ENCODE assay signal across 23 cellular contexts in genomic region chr3:57184516-57184915, GRCh38. TPM values are rescaled to one million over a fixed set of nuclear protein-coding genes. Genes with fewer than 3 reads are reported as not detected.
DNase-seq lines count a peak whose midpoint lies in the region; ATAC-seq, FAIRE-seq and TF ChIP-seq lines count a peak whose summit lies in the region.
"Had no signal": no experiment of that assay in that cellular context is flagged by ENCODE, and none has a peak within 500 bp of the region (broad histone marks: within the 10 kb centered on the region; RNA-seq: fewer than 3 reads in every experiment).

No MANE protein-coding gene starts in this region.

- H4K20me1 ChIP-seq in OCI-LY7 (ENCODE audit: insufficient read depth, low read length) (no peaks in the 10 kb centered on the region), endothelial cell of umbilical vein (replicated peaks; ENCODE audit: control insufficient read depth, extremely low read depth, insufficient read depth, low read length) (no peaks in the 10 kb centered on the region)
- H4K20me1 ChIP-seq: BLaER1 had no signal

- intact Hi-C loops in OCI-LY7 (cut with micrococcal nuclease; ENCODE audit: unreplicated experiment) (no loop called here), endothelial cell of umbilical vein (cut with micrococcal nuclease) (no loop called here)

- H3K79me2 ChIP-seq in OCI-LY7 (ENCODE audit: insufficient read depth, low read depth, low read length) (no peaks in the 10 kb centered on the region), endothelial cell of umbilical vein (ENCODE audit: control insufficient read depth, insufficient read depth, low read length) (no peaks in the 10 kb centered on the region)

- no peak for TF ChIP-seq POLR2A in endothelial cell of umbilical vein (IDR thresholded peaks at IDR 0.05; ENCODE audit: low read depth, low read length)

- peak overlapping the region; percentile 79 for H2AFZ ChIP-seq in OCI-LY7 (ENCODE audit: low read length)
- H2AFZ ChIP-seq in endothelial cell of umbilical vein (ENCODE audit: low read depth, low read length): peak overlapping the region; percentile 59

- POLR2A ChIA-PET in OCI-LY7 (lab: Charles Lee): interaction anchor here (0.6 to 2.3 kb wide), 10 partner anchors 12 to 395 kb away, joined by 3 to 13 read pairs (median 3); no protein-coding TSS in a partner anchor
- POLR2A ChIA-PET in endothelial cell of umbilical vein (lab: Charles Lee): no interaction called here

- H3K9me2 ChIP-seq in OCI-LY7 (ENCODE audit: insufficient read depth, low read length): no peaks in the 10 kb centered on the region

- peaks cover 30% of the 10 kb centered on the region for H3K4me1 ChIP-seq in OCI-LY7 (ENCODE audit: insufficient read depth, low read length, poor library complexity, severe bottlenecking)
- H3K4me1 ChIP-seq in endothelial cell of umbilical vein (ENCODE audit: control insufficient read depth, extremely low read depth, insufficient read depth, low read length): no peaks in the 10 kb centered on the region
- H3K4me1 ChIP-seq: A549, BLaER1, upper lobe of left lung had no signal

- H3K27ac ChIP-seq in OCI-LY7 (ENCODE audit: low read depth, low read length, poor library complexity, severe bottlenecking): no peak overlapping the region
- no peak overlapping the region for H3K27ac ChIP-seq in endothelial cell of umbilical vein (ENCODE audit: insufficient read depth, low read depth, low read length)
- H3K27ac ChIP-seq: A549, BLaER1, coronary artery, RWPE1, skin epidermis, upper lobe of left lung had no signal

- H3K36me3 ChIP-seq in OCI-LY7 (ENCODE audit: insufficient read depth, low read length): no peaks in the 10 kb centered on the region
- H3K36me3 ChIP-seq in endothelial cell of umbilical vein (ENCODE audit: control insufficient read depth in 2 of 2, extremely low read depth in 1 of 2, insufficient read depth in 2 of 2, low read length in 2 of 2): no peaks in the 10 kb centered on the region
- H3K36me3 ChIP-seq: BLaER1, upper lobe of left lung had no signal

- no peaks in the 10 kb centered on the region for H3K9me3 Mint-ChIP-seq in neural crest cell
- H3K9me3 Mint-ChIP-seq: activated T-helper 1 cell treated with anti-CD3 and anti-CD28 coated beads, Interleukin-12 subunit alpha, Interleukin-12 subunit beta, Interleukin-2, Interleukin-4 antibody, amounts not matched to agents 30 ng/mL and 10 ng/mL and 1 ng/mL, durations not matched to agents 14 hours and 24 hours and 36 hours had no signal

- CTCF ChIA-PET in OCI-LY7 (lab: Charles Lee; ENCODE audit: unreplicated experiment) (interaction anchor here (1.2 kb wide), 1 partner anchor 206 kb away, joined by 3 read pairs; no protein-coding TSS in a partner anchor), endothelial cell of umbilical vein (lab: Charles Lee) (interaction anchor here (0.9 to 1.2 kb wide), 2 partner anchors 13 to 53 kb away, joined by 3 to 4 read pairs; no protein-coding TSS in a partner anchor)

- ATAC-seq in GM19397 (IDR thresholded peaks at IDR 0.05; ENCODE audit: unreplicated experiment) (no peak), HG03159 (IDR thresholded peaks at IDR 0.05; ENCODE audit: unreplicated experiment) (no peak)
- ATAC-seq: A549; activated CD8-positive, alpha-beta memory T cell treated with anti-CD3 and anti-CD28 coated beads, Interleukin-2, amount 10 ng/mL, durations not matched to agents 7 days and 5 days had no signal

- peaks cover 12% of the 10 kb centered on the region for H3K4me1 Mint-ChIP-seq in neural crest cell
- H3K4me1 Mint-ChIP-seq: activated CD8-positive, alpha-beta memory T cell treated with anti-CD3 and anti-CD28 coated beads, Interleukin-2, amount 10 ng/mL, durations not matched to agents 7 days and 5 days had no signal

- TF ChIP-seq CTCF in D721Med (IDR thresholded peaks at IDR 0.05; ENCODE audit: insufficient read depth, missing control alignments) (no peak), OCI-LY7 (conservative IDR thresholded peaks at IDR 0.05; ENCODE audit: low read length) (no peak), endothelial cell of umbilical vein (IDR thresholded peaks at IDR 0.05; ENCODE audit: extremely low read depth in 1 of 2, insufficient read depth in 1 of 2, low read depth in 1 of 2, low read length in 2 of 2) (no peak), neural crest cell (conservative IDR thresholded peaks at IDR 0.05) (no peak)

- peak overlapping the region; percentile 30 for H3K4me3 ChIP-seq in OCI-LY7 (ENCODE audit: low read depth, low read length, poor library complexity, severe bottlenecking)
- no peak overlapping the region for H3K4me3 ChIP-seq in endothelial cell of umbilical vein (replicated peaks in 1 of 3; ENCODE audit: insufficient read depth in 1 of 3, low read depth in 1 of 3, low read length in 3 of 3)
- H3K4me3 ChIP-seq: A549, BLaER1, coronary artery, skin epidermis, upper lobe of left lung had no signal

- peak overlapping the region; percentile 8 for H3K27ac Mint-ChIP-seq in neural crest cell (ENCODE audit: unreplicated experiment)
- H3K27ac Mint-ChIP-seq: activated CD8-positive, alpha-beta memory T cell treated with anti-CD3 and anti-CD28 coated beads, Interleukin-2, amount 10 ng/mL, durations not matched to agents 7 days and 5 days; activated T-helper 1 cell treated with anti-CD3 and anti-CD28 coated beads, Interleukin-12 subunit alpha, Interleukin-12 subunit beta, Interleukin-2, Interleukin-4 antibody, amounts not matched to agents 30 ng/mL and 10 ng/mL and 1 ng/mL, durations not matched to agents 14 hours and 24 hours and 36 hours had no signal

- no peaks in the 10 kb centered on the region for H3K36me3 Mint-ChIP-seq in neural crest cell (ENCODE audit: low read depth)
- H3K36me3 Mint-ChIP-seq: activated CD8-positive, alpha-beta memory T cell treated with anti-CD3 and anti-CD28 coated beads, Interleukin-2, amount 10 ng/mL, durations not matched to agents 7 days and 5 days had no signal

- no peak overlapping the region for H3K4me3 Mint-ChIP-seq in neural crest cell
- H3K4me3 Mint-ChIP-seq: activated CD8-positive, alpha-beta memory T cell treated with anti-CD3 and anti-CD28 coated beads, Interleukin-2, amount 10 ng/mL, durations not matched to agents 7 days and 5 days; activated T-helper 1 cell treated with anti-CD3 and anti-CD28 coated beads, Interleukin-12 subunit alpha, Interleukin-12 subunit beta, Interleukin-2, Interleukin-4 antibody, amounts not matched to agents 30 ng/mL and 10 ng/mL and 1 ng/mL, durations not matched to agents 14 hours and 24 hours and 36 hours had no signal

- peak overlapping the region; percentile 58 for H3K4me2 ChIP-seq in OCI-LY7 (ENCODE audit: low read length)
- no peak overlapping the region for H3K4me2 ChIP-seq in endothelial cell of umbilical vein (ENCODE audit: insufficient read depth, low read length)
- H3K4me2 ChIP-seq: A549, BLaER1 had no signal

- peaks cover 2 to 8% of the 10 kb centered on the region in 2 experiments for H3K27me3 ChIP-seq in endothelial cell of umbilical vein (ENCODE audit: control insufficient read depth in 2 of 2, insufficient read depth in 2 of 2, low read length in 2 of 2)
- H3K27me3 ChIP-seq: BLaER1, upper lobe of left lung had no signal

- no peak overlapping the region for H3K9ac ChIP-seq in endothelial cell of umbilical vein (replicated peaks; ENCODE audit: extremely low read depth, insufficient read depth, low read length)
- H3K9ac ChIP-seq: BLaER1 had no signal

- FAIRE-seq in D721Med (lab: Jason Lieb, UNC) (no peak), endothelial cell of umbilical vein (lab: Jason Lieb, UNC) (no peak)
- FAIRE-seq: A549 had no signal

- dilution Hi-C loops in endothelial cell of umbilical vein (cut with MboI; ENCODE audit: extremely low pct_ligation_motif_present, low sequenced_read_pairs): no loop called here

- H3K9me3 ChIP-seq in OCI-LY7 (ENCODE audit: low read length) (no peaks in the 10 kb centered on the region), endothelial cell of umbilical vein (replicated peaks; ENCODE audit: control insufficient read depth, insufficient read depth, low read length) (no peaks in the 10 kb centered on the region)
- H3K9me3 ChIP-seq: A549, upper lobe of left lung had no signal

- BruUV-seq in OCI-LY7 (replicated peaks; lab: Mats Ljungman, UMichigan) (no TSS peak), endothelial cell of umbilical vein (replicated peaks; lab: Mats Ljungman, UMichigan) (no TSS peak)

- DNase-seq in D721Med (ENCODE audit: insufficient read length, low spot score) (peak; percentile 53), OCI-LY7 (ENCODE audit: low spot score) (no peak), endothelial cell of umbilical vein (ENCODE audit: low read depth, low spot score) (no peak), neural crest cell (ENCODE audit: low read depth, low spot score) (no peak), NCI-H69 (lab: John Stamatoyannopoulos, UW) (no peak), COLO668 (lab: John Stamatoyannopoulos, UW; ENCODE audit: unreplicated experiment) (no peak)
- DNase-seq: activated CD4-positive, alpha-beta T cell treated with anti-CD3 and anti-CD28 coated beads, Interleukin-2, amount 50 U/mL, for 1 hour; activated CD8-positive, alpha-beta memory T cell treated with anti-CD3 and anti-CD28 coated beads, Interleukin-2, amount 10 ng/mL, durations not matched to agents 7 days and 5 days; activated naive CD4-positive, alpha-beta T cell treated with anti-CD3 and anti-CD28 coated beads, Interleukin-2, amount 50 U/mL, for 16 hours; Kasumi-1; NCI-H1694; NCI-H526 treated with DMSO at 0.1 percent for 48 hours; nucleus accumbens; stimulated activated CD4-positive, alpha-beta T cell treated with anti-CD3 and anti-CD28 coated beads, Interleukin-1b, Interleukin-23, amount 100 ng/mL, for 48 hours; upper lobe of left lung had no signal

- H3K27me3 Mint-ChIP-seq in neural crest cell (ENCODE audit: low read depth): no peaks in the 10 kb centered on the region

- H3K9me1 ChIP-seq in endothelial cell of umbilical vein (replicated peaks; ENCODE audit: control insufficient read depth, extremely low read depth, insufficient read depth, low read length): no peaks in the 10 kb centered on the region

RNA-seq across cellular contexts. Expression of gene HESX1, which starts 15.3 kb away (rescaled TPM):
- total RNA-seq in OCI-LY7 (2014; rRNA removed; shearing (Covaris generic)): 6.9 and 10.1 TPM in 2 replicates
- total RNA-seq in OCI-LY7 (2022): 4.7 and 6.0 TPM in 2 replicates
- 0.58 and 0.65 TPM in 2 replicates for total RNA-seq in endothelial cell of umbilical vein
- polyA plus RNA-seq in endothelial cell of umbilical vein: 0.21 and 0.35 TPM in 2 replicates
- polyA plus RNA-seq in endothelial cell of umbilical vein (2011; cell fraction: cytosol; rRNA removed): 0.61 and 0.77 TPM in 2 replicates
- 1.1 and 1.7 TPM in 2 replicates for polyA plus RNA-seq in endothelial cell of umbilical vein (2011; cell fraction: nucleus; rRNA removed)
- 0.35 and 0.54 TPM in 2 replicates for polyA plus RNA-seq in endothelial cell of umbilical vein (2012)
- not detected in 2 replicates for polyA minus RNA-seq in endothelial cell of umbilical vein
- not detected for polyA minus RNA-seq in endothelial cell of umbilical vein (2011; cell fraction: cytosol; rRNA and poly(A)+ RNA removed)
- polyA minus RNA-seq in endothelial cell of umbilical vein (2011; cell fraction: nucleus; rRNA and poly(A)+ RNA removed): not detected in 2 replicates
- total RNA-seq in neural crest cell: 0.98 and 1.7 TPM in 2 replicates

RNA-seq across cellular contexts. Expression of gene IL17RD, which starts 19.4 kb away (rescaled TPM):
- 0.06 TPM in 1 of 2 replicates, not detected in the other for total RNA-seq in OCI-LY7 (2014; rRNA removed; shearing (Covaris generic))
- total RNA-seq in OCI-LY7 (2022) (0.35 and 0.36 TPM in 2 replicates), endothelial cell of umbilical vein (0.93 and 0.97 TPM in 2 replicates), neural crest cell (51.9 and 52.1 TPM in 2 replicates)
- polyA plus RNA-seq in endothelial cell of umbilical vein: 0.29 and 0.36 TPM in 2 replicates
- 0.19 and 0.20 TPM in 2 replicates for polyA plus RNA-seq in endothelial cell of umbilical vein (2011; cell fraction: cytosol; rRNA removed)
- polyA plus RNA-seq in endothelial cell of umbilical vein (2011; cell fraction: nucleus; rRNA removed): 0.27 and 0.32 TPM in 2 replicates
- 0.27 and 0.55 TPM in 2 replicates for polyA plus RNA-seq in endothelial cell of umbilical vein (2012)
- 0.72 and 1.1 TPM in 2 replicates for polyA minus RNA-seq in endothelial cell of umbilical vein
- 0.20 TPM for polyA minus RNA-seq in endothelial cell of umbilical vein (2011; cell fraction: cytosol; rRNA and poly(A)+ RNA removed)
- 0.24 and 0.38 TPM in 2 replicates for polyA minus RNA-seq in endothelial cell of umbilical vein (2011; cell fraction: nucleus; rRNA and poly(A)+ RNA removed)
- total RNA-seq: activated T-helper 1 cell treated with anti-CD3 and anti-CD28 coated beads, Interleukin-12 subunit alpha, Interleukin-12 subunit beta, Interleukin-2, Interleukin-4 antibody, amounts not matched to agents 30 ng/mL and 10 ng/mL and 1 ng/mL, durations not matched to agents 14 hours and 24 hours and 36 hours had no signal

RNA-seq across cellular contexts. Expression of gene APPL1, which starts 43.0 kb away (rescaled TPM):
- total RNA-seq in OCI-LY7 (2014; rRNA removed; shearing (Covaris generic)): 43.3 and 45.9 TPM in 2 replicates
- 51.1 and 54.5 TPM in 2 replicates for total RNA-seq in OCI-LY7 (2022)
- total RNA-seq in endothelial cell of umbilical vein: 28.8 and 29.7 TPM in 2 replicates
- polyA plus RNA-seq in endothelial cell of umbilical vein: 6.5 and 9.2 TPM in 2 replicates
- polyA plus RNA-seq in endothelial cell of umbilical vein (2011; cell fraction: cytosol; rRNA removed): 8.5 and 10.0 TPM in 2 replicates
- 13.3 and 16.7 TPM in 2 replicates for polyA plus RNA-seq in endothelial cell of umbilical vein (2011; cell fraction: nucleus; rRNA removed)
- polyA plus RNA-seq in endothelial cell of umbilical vein (2012): 14.4 and 21.7 TPM in 2 replicates
- 43.5 and 51.1 TPM in 2 replicates for polyA minus RNA-seq in endothelial cell of umbilical vein
- polyA minus RNA-seq in endothelial cell of umbilical vein (2011; cell fraction: cytosol; rRNA and poly(A)+ RNA removed): 29.7 TPM
- polyA minus RNA-seq in endothelial cell of umbilical vein (2011; cell fraction: nucleus; rRNA and poly(A)+ RNA removed): 23.6 and 32.5 TPM in 2 replicates
- 27.5 and 28.9 TPM in 2 replicates for total RNA-seq in neural crest cell

Comparison
In these comparisons a context has a peak if more than half of its experiments do, and no peak if none do; other contexts are left out.
1. RNA of gene IL17RD, which starts 19.4 kb away (total RNA-seq): 51.9 to 52.1 TPM in neural crest cell; 0.93 to 0.97 TPM in endothelial cell of umbilical vein and 0.06 to 0.36 TPM in OCI-LY7; every median in the first group is over 10 times any median in the second.